In the genomic region with DNA sequence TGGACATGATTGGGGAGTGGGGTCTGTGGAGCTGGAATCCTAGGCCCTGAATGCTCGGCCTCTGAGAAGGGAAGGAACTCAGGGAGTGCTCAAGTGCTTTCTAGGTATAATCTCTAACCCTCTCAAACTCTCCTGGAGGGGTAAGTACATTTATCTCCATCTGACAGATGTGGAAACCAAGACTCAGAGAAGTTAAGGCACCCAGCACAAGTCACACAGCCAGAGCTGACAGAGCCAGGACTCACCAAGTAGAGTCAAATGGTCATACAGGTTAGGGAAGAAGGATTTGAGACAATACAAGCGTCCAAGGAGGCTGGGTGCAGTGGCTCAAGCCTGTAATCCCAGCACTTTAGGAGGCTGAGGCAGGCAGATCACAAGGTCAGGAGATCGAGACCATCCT, we compare ENCODE assay signal across 22 cellular contexts. TPM values are rescaled to one million over a fixed set of nuclear protein-coding genes. Genes with fewer than 3 reads are reported as not detected.
"Had no signal": no experiment of that assay in that cellular context is flagged by ENCODE, and none has a peak within 500 bp of the region (broad histone marks: within the 10 kb centered on the region; RNA-seq: fewer than 3 reads in every experiment).

No MANE protein-coding gene starts in this region.

- H3K4me1 ChIP-seq: parathyroid adenoma had no signal

- H3K9me3 Mint-ChIP-seq: activated CD4-positive, alpha-beta T cell treated with anti-CD3 and anti-CD28 coated beads, Interleukin-2, amount 10 ng/mL, durations not matched to agents 24 days and 14 days; activated CD8-positive, alpha-beta T cell treated with anti-CD3 and anti-CD28 coated beads for 36 hours; activated naive CD4-positive, alpha-beta T cell treated with anti-CD3 and anti-CD28 coated beads, Interleukin-2, amount 10 ng/mL, durations not matched to agents 7 days and 5 days; natural killer cell; stimulated activated naive B cell treated with anti-CD40 and anti-IgM and Interleukin-4, amounts not matched to agents 10 μg/mL and 1 μg/mL and 100 μg/mL, for 72 hours; WTC11 had no signal

- DNase-seq: activated CD4-positive, alpha-beta T cell treated with anti-CD3 and anti-CD28 coated beads, Interleukin-2, amount 10 ng/mL, durations not matched to agents 24 days and 14 days; activated CD8-positive, alpha-beta T cell treated with anti-CD3 and anti-CD28 coated beads for 36 hours; activated naive CD4-positive, alpha-beta T cell treated with anti-CD3 and anti-CD28 coated beads, Interleukin-2, amount 10 ng/mL, durations not matched to agents 7 days and 5 days; activated T-cell treated with anti-CD3 and anti-CD28 coated beads, Interleukin-2, amount 50 U/mL, for 1 hour; cerebellar nuclear complex; cortex of kidney; effector CD4-positive, alpha-beta T cell; heart left ventricle; kidney glomerular epithelial cell; left ventricle myocardium inferior; mucosa of descending colon; natural killer cell; stimulated activated CD4-positive, alpha-beta T cell treated with anti-CD3 and anti-CD28 coated beads, Interleukin-4, amount 100 ng/mL, for 4 hours; stimulated activated naive B cell treated with anti-CD40 and anti-IgM and Interleukin-4, amounts not matched to agents 10 μg/mL and 1 μg/mL and 100 μg/mL, for 72 hours; thyroid gland had no signal

- H3K27me3 Mint-ChIP-seq: activated CD4-positive, alpha-beta T cell treated with anti-CD3 and anti-CD28 coated beads, Interleukin-2, amount 10 ng/mL, durations not matched to agents 24 days and 14 days; activated CD8-positive, alpha-beta T cell treated with anti-CD3 and anti-CD28 coated beads for 36 hours; activated naive CD4-positive, alpha-beta T cell treated with anti-CD3 and anti-CD28 coated beads, Interleukin-2, amount 10 ng/mL, durations not matched to agents 7 days and 5 days; stimulated activated naive B cell treated with anti-CD40 and anti-IgM and Interleukin-4, amounts not matched to agents 10 μg/mL and 1 μg/mL and 100 μg/mL, for 72 hours had no signal

- H3K9me3 ChIP-seq: ascending aorta, esophagus muscularis mucosa, gastroesophageal sphincter, heart left ventricle, left ventricle myocardium inferior, mucosa of descending colon, thyroid gland had no signal

- H3K4me3 ChIP-seq: ascending aorta, esophagus muscularis mucosa, gastroesophageal sphincter, heart left ventricle, left ventricle myocardium inferior, mucosa of descending colon, thyroid gland had no signal

- H3K27ac Mint-ChIP-seq: activated CD4-positive, alpha-beta T cell treated with anti-CD3 and anti-CD28 coated beads, Interleukin-2, amount 10 ng/mL, durations not matched to agents 24 days and 14 days; activated CD8-positive, alpha-beta T cell treated with anti-CD3 and anti-CD28 coated beads for 36 hours; activated naive CD4-positive, alpha-beta T cell treated with anti-CD3 and anti-CD28 coated beads, Interleukin-2, amount 10 ng/mL, durations not matched to agents 7 days and 5 days; WTC11 had no signal

- H3K36me3 Mint-ChIP-seq: natural killer cell, WTC11 had no signal

- H3K4me3 Mint-ChIP-seq: activated CD4-positive, alpha-beta T cell treated with anti-CD3 and anti-CD28 coated beads, Interleukin-2, amount 10 ng/mL, durations not matched to agents 24 days and 14 days; activated CD8-positive, alpha-beta T cell treated with anti-CD3 and anti-CD28 coated beads for 36 hours; activated naive CD4-positive, alpha-beta T cell treated with anti-CD3 and anti-CD28 coated beads, Interleukin-2, amount 10 ng/mL, durations not matched to agents 7 days and 5 days; natural killer cell; stimulated activated naive B cell treated with anti-CD40 and anti-IgM and Interleukin-4, amounts not matched to agents 10 μg/mL and 1 μg/mL and 100 μg/mL, for 72 hours; WTC11 had no signal

- ATAC-seq: activated CD8-positive, alpha-beta T cell treated with anti-CD3 and anti-CD28 coated beads for 36 hours; gastroesophageal sphincter; heart left ventricle; mucosa of descending colon; natural killer cell; sciatic nerve; stimulated activated naive B cell treated with anti-CD40 and anti-IgM and Interleukin-4, amounts not matched to agents 10 μg/mL and 1 μg/mL and 100 μg/mL, for 72 hours; WTC11 had no signal

- H3K27me3 ChIP-seq: ascending aorta, esophagus muscularis mucosa, gastroesophageal sphincter, heart left ventricle, thyroid gland had no signal

- H3K27ac ChIP-seq: ascending aorta, esophagus muscularis mucosa, gastroesophageal sphincter, heart left ventricle, left ventricle myocardium inferior, parathyroid adenoma, thyroid gland had no signal

- H3K36me3 ChIP-seq: left ventricle myocardium inferior, thyroid gland had no signal

RNA-seq across cellular contexts. Expression of gene LYPD3, which starts 12.9 kb away (rescaled TPM):
- total RNA-seq: ascending aorta, endothelial cell of umbilical vein had no signal

RNA-seq across cellular contexts. Expression of gene ZNF575, which starts 54.7 kb away (rescaled TPM):
- total RNA-seq: ascending aorta had no signal
